Comparison of ENCODE assay signal across 8 cellular contexts in the genomic region with DNA sequence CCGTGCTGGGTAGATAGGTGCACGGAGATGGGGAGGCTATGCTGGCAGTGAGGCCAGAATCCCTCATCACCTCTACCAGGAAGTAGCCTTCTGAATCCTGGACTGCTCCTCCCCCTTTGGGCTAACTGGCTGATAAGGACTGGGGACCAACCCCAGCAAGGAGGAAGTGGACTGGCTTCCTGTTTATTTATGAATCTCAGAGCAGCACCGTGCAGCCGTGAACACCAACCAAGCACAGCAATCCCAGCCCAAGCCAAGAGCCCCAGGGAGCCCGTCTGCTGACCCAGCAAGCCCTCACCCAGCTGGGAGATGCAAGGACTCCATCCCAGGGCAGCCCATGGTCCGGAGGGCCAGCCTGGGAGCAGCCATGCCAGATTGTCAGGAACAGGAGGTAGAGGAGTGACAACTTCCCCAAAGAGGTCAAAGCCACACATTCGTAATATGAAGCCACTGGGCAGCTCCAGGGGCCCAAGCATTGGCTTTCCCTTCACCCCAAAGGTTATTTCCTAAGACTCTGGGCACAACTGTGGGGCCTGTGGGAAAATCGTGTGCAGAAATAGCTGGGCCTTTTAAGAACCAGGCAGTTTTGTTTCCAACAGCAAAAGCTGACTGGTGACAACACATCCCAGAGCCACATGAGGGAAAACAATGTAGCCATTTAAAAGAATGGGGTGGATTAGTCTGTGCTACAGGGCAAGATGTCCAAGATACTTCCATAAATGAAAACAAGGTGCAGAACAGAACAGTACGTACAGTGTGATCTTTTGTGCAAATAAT. TPM values are rescaled to one million over a fixed set of nuclear protein-coding genes. Genes with fewer than 3 reads are reported as not detected.
A peak's percentile ranks its signal among the peaks of the same experiment; 100 is the strongest.
DNase-seq lines count a peak whose midpoint lies in the region; ATAC-seq and TF ChIP-seq lines count a peak whose summit lies in the region.

No MANE protein-coding gene starts in this region.

- no peaks in the 10 kb centered on the region for H3F3A ChIP-seq in PC-3 (ENCODE audit: low read length, unreplicated experiment)

- no TSS peak for BruUV-seq in PC-3 (replicated peaks; lab: Mats Ljungman, UMichigan)

- H3K79me2 ChIP-seq in PC-3 (ENCODE audit: low read length) (no peaks in the 10 kb centered on the region), osteoblast (ENCODE audit: insufficient read depth, low read length) (no peaks in the 10 kb centered on the region)

- H3K4me2 ChIP-seq in PC-3 (ENCODE audit: low read length): peak overlapping the region; percentile 22
- no peak overlapping the region for H3K4me2 ChIP-seq in osteoblast (ENCODE audit: insufficient read depth, low read length)

- DNase-seq in PC-3: no peak
- peak; percentile 18 to 39 for DNase-seq in erythroblast (lab: John Stamatoyannopoulos, UW)
- no peak for DNase-seq in osteoblast (ENCODE audit: insufficient read length, low spot score, missing footprints)
- no peak for DNase-seq in islet precursor cell
- no peak for DNase-seq in COR-L47 (lab: John Stamatoyannopoulos, UW)

- H3K4me1 ChIP-seq in PC-3 (ENCODE audit: insufficient read depth, low read length) (peaks cover 18% of the 10 kb centered on the region), osteoblast (ENCODE audit: insufficient read depth, low read length) (peaks cover 9% of the 10 kb centered on the region)

- peak overlapping the region; percentile 9; the same call in 1 of the 2 replicates for H2AFZ ChIP-seq in PC-3 (ENCODE audit: low read length)
- peak overlapping the region; percentile 61 for H2AFZ ChIP-seq in osteoblast (ENCODE audit: low read length)

- H3K36me3 ChIP-seq in PC-3 (ENCODE audit: low read depth, low read length): no peaks in the 10 kb centered on the region
- no peaks in the 10 kb centered on the region for H3K36me3 ChIP-seq in osteoblast (ENCODE audit: insufficient read depth, low read length)

- no peak overlapping the region for H3K9ac ChIP-seq in PC-3 (ENCODE audit: low read length)

- no peak overlapping the region for H3K4me3 ChIP-seq in PC-3 (ENCODE audit: low read length)
- no peak overlapping the region for H3K4me3 ChIP-seq in osteoblast (ENCODE audit: insufficient read depth, low read length)

- H3K9me3 ChIP-seq in PC-3 (ENCODE audit: low read length) (no peaks in the 10 kb centered on the region), osteoblast (ENCODE audit: low read depth, low read length) (no peaks in the 10 kb centered on the region)

- CTCF ChIA-PET in PC-3 (lab: Charles Lee): no interaction called here

- H3K9me2 ChIP-seq in PC-3 (replicated peaks; ENCODE audit: low read length): no peaks in the 10 kb centered on the region

- H3K27ac ChIP-seq in PC-3 (ENCODE audit: low read length): no peak overlapping the region
- H3K27ac ChIP-seq in osteoblast (ENCODE audit: low read depth, low read length): no peak overlapping the region

- intact Hi-C loops in PC-3 (cut with micrococcal nuclease): no loop called here

- TF ChIP-seq CTCF in PC-3 (conservative IDR thresholded peaks at IDR 0.05; ENCODE audit: low read depth, low read length) (no peak), osteoblast (IDR thresholded peaks at IDR 0.05; ENCODE audit: extremely low read depth, low read depth, low read length) (no peak)

- ATAC-seq in GM18511 (IDR thresholded peaks at IDR 0.05; ENCODE audit: unreplicated experiment) (peak; percentile 44), PC-3 (no peak), HG02798 (IDR thresholded peaks at IDR 0.05; ENCODE audit: poor library complexity, unreplicated experiment) (no peak), HG02870 (IDR thresholded peaks at IDR 0.05; ENCODE audit: unreplicated experiment) (no peak)

- H4K20me1 ChIP-seq in PC-3 (ENCODE audit: low read length): no peaks in the 10 kb centered on the region
- H4K20me1 ChIP-seq in osteoblast (ENCODE audit: insufficient read depth, low read length): no peaks in the 10 kb centered on the region

- TF ChIP-seq POLR2A in erythroblast (IDR thresholded peaks at IDR 0.05; ENCODE audit: low read length): no peak

- H3K27me3 ChIP-seq in PC-3 (ENCODE audit: low read length): no peaks in the 10 kb centered on the region
- H3K27me3 ChIP-seq in osteoblast (ENCODE audit: insufficient read depth, low read length): no peaks in the 10 kb centered on the region

- POLR2A ChIA-PET in PC-3 (lab: Charles Lee; ENCODE audit: unreplicated experiment): no interaction called here

RNA-seq across cellular contexts. Expression of a gene that starts 23.9 kb away (rescaled TPM):
- total RNA-seq in PC-3 (2014; rRNA removed) (585 and 641 TPM in 2 replicates), osteoblast (71.7 and 71.9 TPM in 2 replicates)

RNA-seq across cellular contexts. Expression of a gene that starts 28.7 kb away (rescaled TPM):
- total RNA-seq in PC-3 (2014; rRNA removed) (18.2 and 18.5 TPM in 2 replicates), osteoblast (28.2 and 31.5 TPM in 2 replicates)

Comparison
In these comparisons a context has a peak if more than half of its experiments do, and no peak if none do; other contexts are left out.
1. DNase-seq: peak in erythroblast (2 of 2); none in PC-3 (single experiment), osteoblast (single experiment), islet precursor cell (single experiment) and COR-L47 (single experiment).